1 cellular context compared by ENCODE assay signal in the genomic region with DNA sequence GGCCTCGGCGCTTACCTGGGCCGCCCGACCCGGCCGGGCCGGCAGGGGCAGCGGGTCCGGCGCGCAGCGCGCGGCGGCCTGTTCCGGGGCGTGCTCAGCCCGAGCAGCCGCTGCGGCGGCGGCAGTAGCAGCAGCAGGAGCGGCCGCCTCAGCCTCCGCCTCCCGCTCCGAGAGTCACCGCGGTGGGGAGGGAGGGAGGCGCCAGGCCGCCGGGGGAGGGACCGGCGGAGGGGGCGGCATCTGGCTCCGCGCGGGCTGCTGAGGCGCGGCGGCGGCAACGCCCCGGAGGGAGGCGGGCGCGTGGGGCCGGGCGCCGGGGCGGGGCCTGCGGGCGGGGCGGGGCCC.
TF ChIP-seq lines count a peak whose summit lies in the region.

Gene CTNNBIP1 (minus strand): TSS at position 190 of the 345 bp plus-strand sequence. CDS start 38,205 bp downstream, outside the sequence.

TF ChIP-seq in GM23338, 12 proteins besides CTCF, POLR2A, EP300 and RAD21 (continued from another document):
- TF ChIP-seq, protein P1, sequence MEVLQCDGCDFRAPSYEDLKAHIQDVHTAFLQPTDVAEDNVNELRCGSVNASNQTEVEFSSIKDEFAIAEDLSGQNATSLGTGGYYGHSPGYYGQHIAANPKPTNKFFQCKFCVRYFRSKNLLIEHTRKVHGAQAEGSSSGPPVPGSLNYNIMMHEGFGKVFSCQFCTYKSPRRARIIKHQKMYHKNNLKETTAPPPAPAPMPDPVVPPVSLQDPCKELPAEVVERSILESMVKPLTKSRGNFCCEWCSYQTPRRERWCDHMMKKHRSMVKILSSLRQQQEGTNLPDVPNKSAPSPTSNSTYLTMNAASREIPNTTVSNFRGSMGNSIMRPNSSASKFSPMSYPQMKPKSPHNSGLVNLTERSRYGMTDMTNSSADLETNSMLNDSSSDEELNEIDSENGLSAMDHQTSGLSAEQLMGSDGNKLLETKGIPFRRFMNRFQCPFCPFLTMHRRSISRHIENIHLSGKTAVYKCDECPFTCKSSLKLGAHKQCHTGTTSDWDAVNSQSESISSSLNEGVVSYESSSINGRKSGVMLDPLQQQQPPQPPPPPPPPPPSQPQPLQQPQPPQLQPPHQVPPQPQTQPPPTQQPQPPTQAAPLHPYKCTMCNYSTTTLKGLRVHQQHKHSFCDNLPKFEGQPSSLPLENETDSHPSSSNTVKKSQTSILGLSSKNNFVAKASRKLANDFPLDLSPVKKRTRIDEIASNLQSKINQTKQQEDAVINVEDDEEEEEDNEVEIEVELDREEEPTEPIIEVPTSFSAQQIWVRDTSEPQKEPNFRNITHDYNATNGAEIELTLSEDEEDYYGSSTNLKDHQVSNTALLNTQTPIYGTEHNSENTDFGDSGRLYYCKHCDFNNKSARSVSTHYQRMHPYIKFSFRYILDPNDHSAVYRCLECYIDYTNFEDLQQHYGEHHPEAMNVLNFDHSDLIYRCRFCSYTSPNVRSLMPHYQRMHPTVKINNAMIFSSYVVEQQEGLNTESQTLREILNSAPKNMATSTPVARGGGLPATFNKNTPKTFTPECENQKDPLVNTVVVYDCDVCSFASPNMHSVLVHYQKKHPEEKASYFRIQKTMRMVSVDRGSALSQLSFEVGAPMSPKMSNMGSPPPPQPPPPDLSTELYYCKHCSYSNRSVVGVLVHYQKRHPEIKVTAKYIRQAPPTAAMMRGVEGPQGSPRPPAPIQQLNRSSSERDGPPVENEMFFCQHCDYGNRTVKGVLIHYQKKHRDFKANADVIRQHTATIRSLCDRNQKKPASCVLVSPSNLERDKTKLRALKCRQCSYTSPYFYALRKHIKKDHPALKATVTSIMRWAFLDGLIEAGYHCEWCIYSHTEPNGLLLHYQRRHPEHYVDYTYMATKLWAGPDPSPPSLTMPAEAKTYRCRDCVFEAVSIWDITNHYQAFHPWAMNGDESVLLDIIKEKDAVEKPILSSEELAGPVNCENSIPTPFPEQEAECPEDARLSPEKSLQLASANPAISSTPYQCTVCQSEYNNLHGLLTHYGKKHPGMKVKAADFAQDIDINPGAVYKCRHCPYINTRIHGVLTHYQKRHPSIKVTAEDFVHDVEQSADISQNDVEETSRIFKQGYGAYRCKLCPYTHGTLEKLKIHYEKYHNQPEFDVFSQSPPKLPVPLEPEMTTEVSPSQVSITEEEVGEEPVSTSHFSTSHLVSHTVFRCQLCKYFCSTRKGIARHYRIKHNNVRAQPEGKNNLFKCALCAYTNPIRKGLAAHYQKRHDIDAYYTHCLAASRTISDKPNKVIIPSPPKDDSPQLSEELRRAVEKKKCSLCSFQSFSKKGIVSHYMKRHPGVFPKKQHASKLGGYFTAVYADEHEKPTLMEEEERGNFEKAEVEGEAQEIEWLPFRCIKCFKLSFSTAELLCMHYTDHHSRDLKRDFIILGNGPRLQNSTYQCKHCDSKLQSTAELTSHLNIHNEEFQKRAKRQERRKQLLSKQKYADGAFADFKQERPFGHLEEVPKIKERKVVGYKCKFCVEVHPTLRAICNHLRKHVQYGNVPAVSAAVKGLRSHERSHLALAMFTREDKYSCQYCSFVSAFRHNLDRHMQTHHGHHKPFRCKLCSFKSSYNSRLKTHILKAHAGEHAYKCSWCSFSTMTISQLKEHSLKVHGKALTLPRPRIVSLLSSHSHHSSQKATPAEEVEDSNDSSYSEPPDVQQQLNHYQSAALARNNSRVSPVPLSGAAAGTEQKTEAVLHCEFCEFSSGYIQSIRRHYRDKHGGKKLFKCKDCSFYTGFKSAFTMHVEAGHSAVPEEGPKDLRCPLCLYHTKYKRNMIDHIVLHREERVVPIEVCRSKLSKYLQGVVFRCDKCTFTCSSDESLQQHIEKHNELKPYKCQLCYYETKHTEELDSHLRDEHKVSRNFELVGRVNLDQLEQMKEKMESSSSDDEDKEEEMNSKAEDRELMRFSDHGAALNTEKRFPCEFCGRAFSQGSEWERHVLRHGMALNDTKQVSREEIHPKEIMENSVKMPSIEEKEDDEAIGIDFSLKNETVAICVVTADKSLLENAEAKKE (CRISPR knock-in tag; IDR thresholded peaks at IDR 0.05) = no peak
